ENCODE assay signal across 10 cellular contexts in the genomic region with DNA sequence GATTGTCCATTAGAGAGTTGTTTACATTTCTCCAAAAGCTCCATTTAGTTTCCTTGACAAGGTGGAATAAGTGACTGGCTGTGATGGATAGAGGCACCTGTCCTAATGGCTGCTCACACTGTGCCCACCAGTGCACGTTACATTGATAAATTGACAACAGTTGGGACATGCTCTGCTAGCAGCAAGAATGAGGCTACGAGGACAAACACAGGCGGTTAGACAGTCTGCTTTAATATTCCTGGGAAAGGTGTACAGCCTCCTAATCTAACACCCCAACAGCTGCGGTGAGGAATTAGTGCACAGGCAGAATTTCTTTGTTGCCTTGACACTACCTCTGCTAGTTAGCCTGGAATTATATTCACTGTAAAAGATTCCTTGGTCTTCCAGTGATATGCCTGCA.
DNase-seq lines count a peak whose midpoint lies in the region; ATAC-seq and TF ChIP-seq lines count a peak whose summit lies in the region.
"Had no signal": no experiment of that assay in that cellular context is flagged by ENCODE, and none has a peak within 500 bp of the region (broad histone marks: within the 10 kb centered on the region; RNA-seq: fewer than 3 reads in every experiment).

No MANE protein-coding gene starts in this region.

- peaks cover 0 to 4% (median 0%) of the 10 kb centered on the region in 5 donors for H3K27me3 Mint-ChIP-seq in naive thymus-derived CD8-positive, alpha-beta T cell

- 76 to 85% methylated on average over 3 to 4 of the region's 4 CpGs for WGBS in esophagus squamous epithelium, 2 donors
- WGBS in prostate gland, result 67% methylated on average over 4 of the region's 4 CpGs

- DNase-seq in DMS79 treated with DMSO at 0.1 percent for 48 hours (lab: John Stamatoyannopoulos, UW) (peak; percentile 85), NCI-H2227 (lab: John Stamatoyannopoulos, UW; ENCODE audit: unreplicated experiment) (peak; percentile 21), esophagus squamous epithelium (lab: John Stamatoyannopoulos, UW) (no peak), prostate gland (ENCODE audit: low spot score) (no peak), OCI-M1 (lab: John Stamatoyannopoulos, UW) (no peak), SHP77 treated with DMSO at 0.1 percent for 48 hours (lab: John Stamatoyannopoulos, UW) (no peak)
- DNase-seq in naive thymus-derived CD8-positive, alpha-beta T cell, result no peak
- DNase-seq: activated naive CD8-positive, alpha-beta T cell treated with anti-CD3 and anti-CD28 coated beads for 36 hours had no signal

- peaks cover 0 to 14% (median 0%) of the 10 kb centered on the region in 3 donors for H3K4me1 ChIP-seq in esophagus squamous epithelium
- H3K4me1 ChIP-seq in prostate gland (replicated peaks), result no peaks in the 10 kb centered on the region

- H3K27me3 ChIP-seq in esophagus squamous epithelium (no peaks in the 10 kb centered on the region), prostate gland (replicated peaks; ENCODE audit: insufficient read depth) (no peaks in the 10 kb centered on the region)

- H3K36me3 ChIP-seq in esophagus squamous epithelium, result no peaks in the 10 kb centered on the region
- no peaks in the 10 kb centered on the region for H3K36me3 ChIP-seq in prostate gland

- no peaks in the 10 kb centered on the region for H3K36me3 Mint-ChIP-seq in naive thymus-derived CD8-positive, alpha-beta T cell
- H3K36me3 Mint-ChIP-seq: activated naive CD8-positive, alpha-beta T cell treated with anti-CD3 and anti-CD28 coated beads for 36 hours had no signal

- no peak for ATAC-seq in HG03520 (IDR thresholded peaks at IDR 0.05; ENCODE audit: unreplicated experiment)
- no peak for ATAC-seq in naive thymus-derived CD8-positive, alpha-beta T cell

- peak overlapping the region in 5 of 10 donors; percentile 43 to 80 (median 53) for H3K4me3 Mint-ChIP-seq in naive thymus-derived CD8-positive, alpha-beta T cell

- TF ChIP-seq POLR2A in esophagus squamous epithelium (IDR thresholded peaks at IDR 0.05) (no peak), prostate gland (IDR thresholded peaks at IDR 0.05) (no peak)

- POLR2A ChIA-PET in naive thymus-derived CD8-positive, alpha-beta T cell (lab: Charles Lee), result interaction anchor here (1.4 kb wide), 1 partner anchor 355 kb away, joined by 3 read pairs; no protein-coding TSS in a partner anchor

- no peaks in the 10 kb centered on the region for H3K4me1 Mint-ChIP-seq in naive thymus-derived CD8-positive, alpha-beta T cell
- H3K4me1 Mint-ChIP-seq: activated naive CD8-positive, alpha-beta T cell treated with anti-CD3 and anti-CD28 coated beads for 36 hours had no signal

- H3K4me3 ChIP-seq in esophagus squamous epithelium (peak overlapping the region in 3 of 4 donors; percentile 39 to 62 (median 45)), prostate gland (peak overlapping the region in 1 of 2 donors; percentile 32)

- H3K9me3 Mint-ChIP-seq in naive thymus-derived CD8-positive, alpha-beta T cell, result no peaks in the 10 kb centered on the region
- H3K9me3 Mint-ChIP-seq: activated naive CD8-positive, alpha-beta T cell treated with anti-CD3 and anti-CD28 coated beads for 36 hours had no signal

- no peaks in the 10 kb centered on the region for H3K9me3 ChIP-seq in esophagus squamous epithelium
- H3K9me3 ChIP-seq in prostate gland, result no peaks in the 10 kb centered on the region

- peak overlapping the region in 2 of 4 donors; percentile 30 to 53 for H3K27ac ChIP-seq in esophagus squamous epithelium
- peak overlapping the region; percentile 47 to 63 for H3K27ac ChIP-seq in prostate gland
- H3K27ac ChIP-seq: epithelial cell of prostate had no signal

- TF ChIP-seq CTCF in esophagus squamous epithelium (IDR thresholded peaks at IDR 0.05), result no peak
- no peak for TF ChIP-seq CTCF in prostate gland (IDR thresholded peaks at IDR 0.05)

- intact Hi-C loops in esophagus squamous epithelium (cut with DNase I), result no loop called here
- intact Hi-C loops in prostate gland (cut with DNase I), result loop anchor here (10.0 kb wide), 1 partner anchor 349 kb away; no protein-coding TSS in a partner anchor

- H3K27ac Mint-ChIP-seq in naive thymus-derived CD8-positive, alpha-beta T cell, result peak overlapping the region in 2 of 10 donors; percentile 83 to 85
- H3K27ac Mint-ChIP-seq: activated naive CD8-positive, alpha-beta T cell treated with anti-CD3 and anti-CD28 coated beads for 36 hours had no signal

Comparison
In these comparisons a context has a peak if more than half of its experiments do, and no peak if none do; other contexts are left out.
1. DNase-seq: peak in DMS79 treated with DMSO at 0.1 percent for 48 hours (single experiment) and NCI-H2227 (single experiment); none in esophagus squamous epithelium (single experiment), prostate gland (single experiment), OCI-M1 (single experiment), naive thymus-derived CD8-positive, alpha-beta T cell (0 of 10) and SHP77 treated with DMSO at 0.1 percent for 48 hours (single experiment).